Comparison of ENCODE assay signal across 9 cellular contexts in the genomic region with DNA sequence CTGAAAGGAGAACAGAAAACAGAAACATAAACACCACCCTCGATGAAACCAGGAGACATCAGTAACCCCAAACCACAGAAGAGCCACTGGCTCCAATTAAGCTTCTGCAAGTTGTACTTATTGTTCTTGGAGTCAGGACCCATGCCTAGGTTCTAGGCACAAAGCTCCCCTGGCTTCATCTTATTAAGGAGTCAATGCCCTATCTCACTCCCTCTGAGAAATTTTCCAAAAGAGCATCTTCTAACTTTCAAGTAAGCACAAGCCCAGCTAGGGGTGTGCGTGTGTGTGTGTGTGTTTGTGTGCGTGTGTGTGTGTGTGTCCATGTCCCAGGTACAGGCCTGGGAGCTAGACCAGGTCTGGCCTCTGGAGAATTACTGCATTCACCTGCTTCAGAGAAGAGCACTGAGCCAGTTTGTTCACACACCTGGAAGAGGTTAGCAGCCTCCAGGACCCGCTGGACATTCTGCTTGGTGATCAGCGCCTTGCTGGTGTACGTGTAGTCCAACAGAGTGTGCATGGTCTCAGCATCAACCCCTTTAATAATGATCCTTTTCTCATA. TPM values are rescaled to one million over a fixed set of nuclear protein-coding genes. Genes with fewer than 3 reads are reported as not detected.
DNase-seq lines count a peak whose midpoint lies in the region; ATAC-seq, FAIRE-seq and TF ChIP-seq lines count a peak whose summit lies in the region.
"Had no signal": no experiment of that assay in that cellular context is flagged by ENCODE, and none has a peak within 500 bp of the region (broad histone marks: within the 10 kb centered on the region; RNA-seq: fewer than 3 reads in every experiment).

No MANE protein-coding gene starts in this region.

- in situ Hi-C loops in GM13976 (cut with MboI; ENCODE audit: low sequenced_read_pairs, unreplicated experiment) (no loop called here), GM12878 (cut with MboI) (no loop called here)

- no peaks in the 10 kb centered on the region; the same call in 2 of the 3 replicates for H3K9me3 ChIP-seq in GM12878 (replicated peaks; ENCODE audit: control insufficient read depth, insufficient read depth, low read length)

- H3K9ac ChIP-seq in GM12878 (ENCODE audit: control insufficient read depth, insufficient read depth, low read length) = no peak overlapping the region; the same call in 1 of the 2 replicates

- peaks cover 0 to 7% of the 10 kb centered on the region in 2 experiments; a peak in 2 of 4 replicates for H3K36me3 ChIP-seq in GM12878 (ENCODE audit: control insufficient read depth in 2 of 2, insufficient read depth in 2 of 2, low read length in 1 of 2)

- peak overlapping the region; percentile 67 for H3K27ac ChIP-seq in GM12878 (ENCODE audit: control insufficient read depth, insufficient read depth)

- no peak for TF ChIP-seq POLR2A in GM12878 (IDR thresholded peaks at IDR 0.05; ENCODE audit: low read depth, low read length)

- no peaks in the 10 kb centered on the region for H4K20me1 ChIP-seq in GM12878 (ENCODE audit: control insufficient read depth, insufficient read depth)

- DNase-seq in GM13976 (ENCODE audit: low spot score) (peak; percentile 65), GM12878 (ENCODE audit: low read depth, low spot score) (peak; percentile 73), NCI-H345 treated with DMSO at 0.1 percent for 48 hours (lab: John Stamatoyannopoulos, UW; ENCODE audit: unreplicated experiment) (no peak), foreskin melanocyte (no peak)
- no peak for DNase-seq in activated effector memory CD4-positive, alpha-beta T cell treated with anti-CD3 and anti-CD28 coated beads, Interleukin-2, amount 50 U/mL, for 16 hours

- H3K79me2 ChIP-seq in GM12878 (ENCODE audit: control insufficient read depth, insufficient read depth, low read length) = no peaks in the 10 kb centered on the region; the same call in none of the 2 replicates

- CTCF ChIA-PET in GM12878 (lab: Yijun Ruan, JAX) = interaction anchor here (0.7 to 9.3 kb wide), 13 partner anchors 9 to 64 kb away, joined by 3 to 98 read pairs (median 5); no protein-coding TSS in a partner anchor

- no peak overlapping the region; the same call in 1 of the 2 replicates for H3K4me3 ChIP-seq in GM12878

- POLR2A ChIA-PET in GM12878 (lab: Charles Lee) = interaction anchor here (0.7 to 4.7 kb wide), 18 partner anchors 10 to 64 kb away, joined by 3 to 93 read pairs (median 7); a partner anchor contains a TSS

- TF ChIP-seq CTCF in GM13976 (IDR thresholded peaks at IDR 0.05; ENCODE audit: borderline replicate concordance, control extremely low read depth, extremely low read depth, insufficient read depth, missing control alignments) (no peak), GM12878 (IDR thresholded peaks at IDR 0.05 in 2 of 3, conservative IDR thresholded peaks at IDR 0.05 in 1 of 3; ENCODE audit: control insufficient read depth in 2 of 3, extremely low read depth in 1 of 3, insufficient read depth in 1 of 3, low read depth in 3 of 3, low read length in 3 of 3) (no peak)

- no peaks in the 10 kb centered on the region for H3K27me3 ChIP-seq in GM12878 (replicated peaks in 1 of 2; ENCODE audit: control insufficient read depth in 2 of 2, insufficient read depth in 2 of 2, low read length in 1 of 2)

- peaks cover 37% of the 10 kb centered on the region for H3K4me1 ChIP-seq in GM12878 (ENCODE audit: control insufficient read depth, insufficient read depth, low read length)

- BruUV-seq in GM12878 (replicated peaks; lab: Mats Ljungman, UMichigan) = no TSS peak

- TF ChIP-seq RAD21 in GM12878 (IDR thresholded peaks at IDR 0.05; ENCODE audit: insufficient read depth, low read depth, low read length) = peak; percentile 16; the same call in 1 of the 2 replicates

- RAD21 ChIA-PET in GM12878 (lab: Charles Lee; ENCODE audit: unreplicated experiment) = interaction anchor here (0.7 to 7.2 kb wide), 19 partner anchors 11 to 170 kb away, joined by 3 to 156 read pairs (median 5); a partner anchor contains a TSS

- peak; percentile 93 to 96 for TF ChIP-seq EP300 in GM12878 (IDR thresholded peaks at IDR 0.05; ENCODE audit: borderline replicate concordance in 1 of 2, control insufficient read depth in 1 of 2, low read depth in 2 of 2, low read length in 2 of 2)

- H2AFZ ChIP-seq in GM12878 (ENCODE audit: control insufficient read depth, low read depth, low read length) = no peak overlapping the region

- WGBS in GM12878 (ENCODE audit: insufficient coverage, insufficient replicate concordance, low lambda C conversion rate, missing lambda C conversion rate) = 44% methylated on average over 6 of the region's 6 CpGs

- H3K4me2 ChIP-seq in GM12878 (ENCODE audit: control insufficient read depth, insufficient read depth) = peak overlapping the region; percentile 96

- SMC1A ChIA-PET in GM12878 (lab: Charles Lee; ENCODE audit: uncharacterized antibody, unreplicated experiment) = interaction anchor here (0.8 to 8.6 kb wide), 22 partner anchors 10 to 184 kb away, joined by 3 to 190 read pairs (median 6); a partner anchor contains a TSS

- peak; percentile 99 for FAIRE-seq in GM12878 (lab: Jason Lieb, UNC)

- peak; percentile 90 for ATAC-seq in GM21423 (IDR thresholded peaks at IDR 0.05; ENCODE audit: unreplicated experiment)
- peak; percentile 72 for ATAC-seq in HG03442 (IDR thresholded peaks at IDR 0.05; ENCODE audit: unreplicated experiment)
- peak; percentile 82 for ATAC-seq in GM12878
- no peak for ATAC-seq in GM19397 (IDR thresholded peaks at IDR 0.05; ENCODE audit: unreplicated experiment)
- ATAC-seq: Right ventricle myocardium inferior had no signal

- intact Hi-C loops in GM12878 (cut with micrococcal nuclease; ENCODE audit: unreplicated experiment) = loop anchor here (1.0 to 5.0 kb wide), 4 partner anchors 8 to 110 kb away; a partner anchor contains a TSS

TF ChIP-seq in GM12878, 131 proteins besides CTCF, POLR2A, EP300 and RAD21 (continues in another document):
- no peak for TF ChIP-seq ZZZ3 (IDR thresholded peaks at IDR 0.05; ENCODE audit: control insufficient read depth, insufficient read length, low read depth)
- TF ChIP-seq, protein P1, sequence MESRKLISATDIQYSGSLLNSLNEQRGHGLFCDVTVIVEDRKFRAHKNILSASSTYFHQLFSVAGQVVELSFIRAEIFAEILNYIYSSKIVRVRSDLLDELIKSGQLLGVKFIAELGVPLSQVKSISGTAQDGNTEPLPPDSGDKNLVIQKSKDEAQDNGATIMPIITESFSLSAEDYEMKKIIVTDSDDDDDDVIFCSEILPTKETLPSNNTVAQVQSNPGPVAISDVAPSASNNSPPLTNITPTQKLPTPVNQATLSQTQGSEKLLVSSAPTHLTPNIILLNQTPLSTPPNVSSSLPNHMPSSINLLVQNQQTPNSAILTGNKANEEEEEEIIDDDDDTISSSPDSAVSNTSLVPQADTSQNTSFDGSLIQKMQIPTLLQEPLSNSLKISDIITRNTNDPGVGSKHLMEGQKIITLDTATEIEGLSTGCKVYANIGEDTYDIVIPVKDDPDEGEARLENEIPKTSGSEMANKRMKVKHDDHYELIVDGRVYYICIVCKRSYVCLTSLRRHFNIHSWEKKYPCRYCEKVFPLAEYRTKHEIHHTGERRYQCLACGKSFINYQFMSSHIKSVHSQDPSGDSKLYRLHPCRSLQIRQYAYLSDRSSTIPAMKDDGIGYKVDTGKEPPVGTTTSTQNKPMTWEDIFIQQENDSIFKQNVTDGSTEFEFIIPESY (IDR thresholded peaks at IDR 0.05) = 0 out of 2 replicates have a peak, but pooled peaks have one; percentile 66
- TF ChIP-seq EED (IDR thresholded peaks at IDR 0.05; ENCODE audit: low read depth) = peak; percentile 92
- TF ChIP-seq SP1 (IDR thresholded peaks at IDR 0.05; ENCODE audit: low read depth, low read length) = peak; percentile 49
- peak; percentile 54; the same call in 1 of the 2 replicates for TF ChIP-seq TCF3 (IDR thresholded peaks at IDR 0.05; ENCODE audit: borderline replicate concordance, insufficient read depth, low read depth, low read length)

RNA-seq across cellular contexts. Expression of a gene that starts 28.0 kb away (rescaled TPM):
- total RNA-seq in GM12878 (2013; cell fraction: nucleolus; rRNA removed) = 551 and 574 TPM in 2 replicates
- total RNA-seq in GM12878 (2014; rRNA removed) = 23.6 and 27.5 TPM in 2 replicates
- 26.8 and 28.0 TPM in 2 replicates for total RNA-seq in GM12878 (2014; rRNA removed; fragmentation: Illumina TruSeq; extraction: Trizol)
- total RNA-seq in GM12878 (2021) = 28.7 and 29.7 TPM in 2 replicates
- polyA plus RNA-seq in GM12878 (2011; ENCODE audit: low read depth) = 7.9 TPM
- 91.8 and 99.8 TPM in 2 replicates for polyA plus RNA-seq in GM12878 (2011; rRNA removed)
- polyA plus RNA-seq in GM12878 (2011; cell fraction: cytosol; rRNA removed) = 60.5 and 63.5 TPM in 2 replicates
- polyA plus RNA-seq in GM12878 (2011; cell fraction: nucleus; rRNA removed) = 139 and 178 TPM in 2 replicates
- polyA plus RNA-seq in GM12878 (2012) = 12.3 and 19.6 TPM in 2 replicates
- 26.5 and 30.0 TPM in 2 replicates for polyA plus RNA-seq in GM12878 (2014; fragmentation: Illumina TruSeq; extraction: Trizol)
- polyA plus RNA-seq in GM12878 (2014; fragmentation: Nextera tagmentation; extraction: Ambion mirVana) = 1 to 10 TPM; 4.0 to 4.2 TPM
- polyA plus RNA-seq in GM12878 (2014; rRNA removed) = 23.0 and 25.2 TPM in 2 replicates
- 10 to 100 TPM; 16.5 to 19.9 TPM for polyA plus RNA-seq in GM12878 (2016; fragmentation: Nextera tagmentation; extraction: Ambion mirVana)
- 104 and 116 TPM in 2 replicates for polyA minus RNA-seq in GM12878 (2011; rRNA and poly(A)+ RNA removed)
- 29.4 and 31.6 TPM in 2 replicates for polyA minus RNA-seq in GM12878 (2011; cell fraction: cytosol; rRNA and poly(A)+ RNA removed)
- 52.3 and 65.3 TPM in 2 replicates for polyA minus RNA-seq in GM12878 (2011; cell fraction: nucleus; rRNA and poly(A)+ RNA removed)

Comparison
In these comparisons a context has a peak if more than half of its experiments do, and no peak if none do; other contexts are left out.
1. DNase-seq: peak in GM13976 (single experiment) and GM12878 (single experiment); none in activated effector memory CD4-positive, alpha-beta T cell treated with anti-CD3 and anti-CD28 coated beads, Interleukin-2, amount 50 U/mL, for 16 hours (single experiment), NCI-H345 treated with DMSO at 0.1 percent for 48 hours (single experiment) and foreskin melanocyte (single experiment).